ENCODE assay signal across 8 cellular contexts in genomic region chr14:49863483-49864262, GRCh38. TPM values are rescaled to one million over a fixed set of nuclear protein-coding genes. Genes with fewer than 3 reads are reported as not detected.
A peak's percentile ranks its signal among the peaks of the same experiment; 100 is the strongest.
DNase-seq lines count a peak whose midpoint lies in the region; ATAC-seq, FAIRE-seq and TF ChIP-seq lines count a peak whose summit lies in the region.

No MANE protein-coding gene starts in this region.

- no peaks in the 10 kb centered on the region for H3K9me2 ChIP-seq in PC-3 (replicated peaks; ENCODE audit: low read length)

- H3K4me3 ChIP-seq in PC-3 (ENCODE audit: low read length): peak overlapping the region; percentile 79
- peak overlapping the region; percentile 76 for H3K4me3 ChIP-seq in fibroblast of mammary gland (ENCODE audit: control insufficient read depth, low read depth, low read length)
- H3K4me3 ChIP-seq in small intestine (ENCODE audit: low read depth in 1 of 2, low read length in 2 of 2): peak overlapping the region; percentile 28 to 73

- ATAC-seq in PC-3: no peak
- no peak for ATAC-seq in GM18861 (IDR thresholded peaks at IDR 0.05; ENCODE audit: unreplicated experiment)

- BruUV-seq in PC-3 (replicated peaks; lab: Mats Ljungman, UMichigan): no TSS peak

- intact Hi-C loops in PC-3 (cut with micrococcal nuclease): loop anchor here (2.0 to 5.0 kb wide), 4 partner anchors 83 to 449 kb away; partner anchors contain the start of genes DMAC2L, L2HGDH and SOS2

- peak overlapping the region; percentile 87 for H2AFZ ChIP-seq in PC-3 (ENCODE audit: low read length)

- H3K9me3 ChIP-seq in PC-3 (ENCODE audit: low read length) (no peaks in the 10 kb centered on the region), small intestine (ENCODE audit: control insufficient read depth, low read depth) (no peaks in the 10 kb centered on the region)

- POLR2A ChIA-PET in PC-3 (lab: Charles Lee; ENCODE audit: unreplicated experiment): interaction anchor here (0.5 to 1.2 kb wide), 8 partner anchors 11 to 490 kb away, joined by 3 to 8 read pairs (median 4); partner anchors contain the start of genes NEMF and VCPKMT

- peak overlapping the region; percentile 94 for H3K4me2 ChIP-seq in PC-3 (ENCODE audit: low read length)

- H3K4me1 ChIP-seq in PC-3 (ENCODE audit: insufficient read depth, low read length): peaks cover 29% of the 10 kb centered on the region
- H3K4me1 ChIP-seq in small intestine (ENCODE audit: control insufficient read depth in 2 of 2, insufficient read depth in 1 of 2, low read depth in 1 of 2, low read length in 1 of 2): peaks cover 0 to 2% of the 10 kb centered on the region in 2 donors

- H3K36me3 ChIP-seq in PC-3 (ENCODE audit: low read depth, low read length) (no peaks in the 10 kb centered on the region; the same call in 1 of the 2 replicates), small intestine (ENCODE audit: control insufficient read depth in 2 of 2, insufficient read depth in 2 of 2, low read length in 2 of 2) (no peaks in the 10 kb centered on the region)

- TF ChIP-seq CTCF in PC-3 (conservative IDR thresholded peaks at IDR 0.05; ENCODE audit: low read depth, low read length) (no peak), fibroblast of mammary gland (conservative IDR thresholded peaks at IDR 0.05; ENCODE audit: control insufficient read depth, insufficient read depth, low read depth, low read length) (no peak)

- H3K27me3 ChIP-seq in PC-3 (ENCODE audit: low read length) (no peaks in the 10 kb centered on the region), small intestine (ENCODE audit: control insufficient read depth in 2 of 2, insufficient read depth in 2 of 2, low read length in 2 of 2) (no peaks in the 10 kb centered on the region)

- CTCF ChIA-PET in PC-3 (lab: Charles Lee): interaction anchor here (0.6 to 3.1 kb wide), 5 partner anchors 12 to 397 kb away, joined by 3 to 45 read pairs (median 4); partner anchors contain the start of gene NEMF

- peak overlapping the region; percentile 75 for H3K27ac ChIP-seq in PC-3 (ENCODE audit: low read length)
- peak overlapping the region; percentile 99 for H3K27ac ChIP-seq in small intestine (ENCODE audit: low read depth in 1 of 2, low read length in 1 of 2)

- peak overlapping the region; percentile 84 for H3K9ac ChIP-seq in PC-3 (ENCODE audit: low read length)

- DNase-seq in DMS 273 (lab: John Stamatoyannopoulos, UW; ENCODE audit: unreplicated experiment) (peak; percentile 49), DMS 273 treated with DMSO at 0.1 percent for 48 hours (lab: John Stamatoyannopoulos, UW) (no peak), PC-3 (no peak), fibroblast of mammary gland (ENCODE audit: low read depth) (no peak), small intestine (peak; percentile 37), NCI-H510A (lab: John Stamatoyannopoulos, UW) (no peak), putamen (ENCODE audit: low spot score) (no peak)

- peaks cover 4% of the 10 kb centered on the region; the same call in 1 of the 2 replicates for H3K79me2 ChIP-seq in PC-3 (ENCODE audit: low read length)

- H3F3A ChIP-seq in PC-3 (ENCODE audit: low read length, unreplicated experiment): peaks cover 3% of the 10 kb centered on the region

- no peak for FAIRE-seq in small intestine (lab: Jason Lieb, UNC)

- H4K20me1 ChIP-seq in PC-3 (ENCODE audit: low read length): no peaks in the 10 kb centered on the region

- 8 to 19% (median 13%) methylated on average over 9 of the region's 9 CpGs for WGBS in small intestine, 3 donors

RNA-seq across cellular contexts. Expression of gene NEMF, which starts 11.1 kb away (rescaled TPM):
- 52.9 and 54.0 TPM in 2 replicates for total RNA-seq in PC-3 (2014; rRNA removed)
- polyA plus RNA-seq in small intestine: 10 to 100 TPM; 19.6 to 33.5 (median 29.1) TPM

RNA-seq across cellular contexts. Expression of gene ARF6, which starts 29.2 kb away (rescaled TPM):
- total RNA-seq in PC-3 (2014; rRNA removed): 86.4 and 107 TPM in 2 replicates
- polyA plus RNA-seq in small intestine: 10 to 100 TPM; 51.9 to 65.4 (median 64.6) TPM

Comparison
In these comparisons a context has a peak if more than half of its experiments do, and no peak if none do; other contexts are left out.
1. DNase-seq: peak in DMS 273 (single experiment) and small intestine (single experiment); none in DMS 273 treated with DMSO at 0.1 percent for 48 hours (single experiment), PC-3 (single experiment), fibroblast of mammary gland (single experiment), NCI-H510A (single experiment) and putamen (single experiment).
2. Peak in every context shown above with its lines, with median percentiles within 50 percentile points of each other: H3K4me3 ChIP-seq.